ENCODE assay signal across 2 cellular contexts in the genomic region with DNA sequence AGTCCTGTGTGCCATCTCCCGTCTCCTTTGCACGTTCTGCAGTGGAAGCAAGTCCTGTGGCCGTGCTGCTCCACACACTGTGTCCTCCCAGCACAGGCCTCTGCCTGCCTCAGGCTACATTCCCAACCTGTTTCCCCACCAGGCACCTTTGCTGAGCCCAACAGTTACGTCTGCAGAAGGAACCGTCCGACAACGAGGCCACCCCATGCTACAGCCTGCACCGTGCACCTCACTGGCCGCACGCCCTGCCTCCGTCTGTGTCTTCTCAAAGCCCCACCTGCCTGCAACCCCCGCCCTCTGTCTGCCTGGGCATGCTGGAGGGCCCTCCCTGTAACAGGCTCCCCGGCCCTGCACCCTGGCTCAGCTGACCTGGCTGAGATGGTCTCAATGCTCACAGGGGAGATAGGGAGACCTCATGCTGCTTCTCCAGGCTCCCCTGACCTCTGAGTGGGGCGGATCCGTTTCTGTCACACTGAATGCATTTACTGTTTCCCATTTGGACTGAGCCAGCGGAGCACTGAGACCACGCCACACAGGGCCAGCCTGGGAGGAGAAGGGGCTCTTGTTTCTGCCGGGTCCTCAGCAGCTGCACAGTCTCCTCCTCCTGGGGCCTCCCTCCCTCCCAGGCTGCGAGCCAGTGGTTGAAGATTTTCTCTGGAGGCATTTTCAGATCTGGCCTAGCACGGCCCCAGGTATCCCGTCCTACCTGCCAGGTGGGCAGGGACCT.
TF ChIP-seq lines count a peak whose summit lies in the region.

No MANE protein-coding gene starts in this region.

TF ChIP-seq in SK-N-SH, 30 proteins besides CTCF, POLR2A, EP300 and RAD21 (continued from another document):
- TF ChIP-seq, protein P1, sequence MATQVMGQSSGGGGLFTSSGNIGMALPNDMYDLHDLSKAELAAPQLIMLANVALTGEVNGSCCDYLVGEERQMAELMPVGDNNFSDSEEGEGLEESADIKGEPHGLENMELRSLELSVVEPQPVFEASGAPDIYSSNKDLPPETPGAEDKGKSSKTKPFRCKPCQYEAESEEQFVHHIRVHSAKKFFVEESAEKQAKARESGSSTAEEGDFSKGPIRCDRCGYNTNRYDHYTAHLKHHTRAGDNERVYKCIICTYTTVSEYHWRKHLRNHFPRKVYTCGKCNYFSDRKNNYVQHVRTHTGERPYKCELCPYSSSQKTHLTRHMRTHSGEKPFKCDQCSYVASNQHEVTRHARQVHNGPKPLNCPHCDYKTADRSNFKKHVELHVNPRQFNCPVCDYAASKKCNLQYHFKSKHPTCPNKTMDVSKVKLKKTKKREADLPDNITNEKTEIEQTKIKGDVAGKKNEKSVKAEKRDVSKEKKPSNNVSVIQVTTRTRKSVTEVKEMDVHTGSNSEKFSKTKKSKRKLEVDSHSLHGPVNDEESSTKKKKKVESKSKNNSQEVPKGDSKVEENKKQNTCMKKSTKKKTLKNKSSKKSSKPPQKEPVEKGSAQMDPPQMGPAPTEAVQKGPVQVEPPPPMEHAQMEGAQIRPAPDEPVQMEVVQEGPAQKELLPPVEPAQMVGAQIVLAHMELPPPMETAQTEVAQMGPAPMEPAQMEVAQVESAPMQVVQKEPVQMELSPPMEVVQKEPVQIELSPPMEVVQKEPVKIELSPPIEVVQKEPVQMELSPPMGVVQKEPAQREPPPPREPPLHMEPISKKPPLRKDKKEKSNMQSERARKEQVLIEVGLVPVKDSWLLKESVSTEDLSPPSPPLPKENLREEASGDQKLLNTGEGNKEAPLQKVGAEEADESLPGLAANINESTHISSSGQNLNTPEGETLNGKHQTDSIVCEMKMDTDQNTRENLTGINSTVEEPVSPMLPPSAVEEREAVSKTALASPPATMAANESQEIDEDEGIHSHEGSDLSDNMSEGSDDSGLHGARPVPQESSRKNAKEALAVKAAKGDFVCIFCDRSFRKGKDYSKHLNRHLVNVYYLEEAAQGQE (IDR thresholded peaks at IDR 0.05; ENCODE audit: low read depth, low read length), result no peak
- TF ChIP-seq, protein P2, sequence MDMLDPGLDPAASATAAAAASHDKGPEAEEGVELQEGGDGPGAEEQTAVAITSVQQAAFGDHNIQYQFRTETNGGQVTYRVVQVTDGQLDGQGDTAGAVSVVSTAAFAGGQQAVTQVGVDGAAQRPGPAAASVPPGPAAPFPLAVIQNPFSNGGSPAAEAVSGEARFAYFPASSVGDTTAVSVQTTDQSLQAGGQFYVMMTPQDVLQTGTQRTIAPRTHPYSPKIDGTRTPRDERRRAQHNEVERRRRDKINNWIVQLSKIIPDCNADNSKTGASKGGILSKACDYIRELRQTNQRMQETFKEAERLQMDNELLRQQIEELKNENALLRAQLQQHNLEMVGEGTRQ (IDR thresholded peaks at IDR 0.05; ENCODE audit: borderline replicate concordance, low read depth, low read length), result no peak
- TF ChIP-seq EZH2phosphoT487 (IDR thresholded peaks at IDR 0.05; ENCODE audit: borderline replicate concordance, low read depth), result no peak
- TF ChIP-seq RCOR1 (IDR thresholded peaks at IDR 0.05; ENCODE audit: low read length), result no peak
- no peak for TF ChIP-seq MXI1 (IDR thresholded peaks at IDR 0.05; ENCODE audit: low read depth, low read length)
- TF ChIP-seq TAF1 (IDR thresholded peaks at IDR 0.05; ENCODE audit: borderline replicate concordance, low read depth, low read length), result no peak
- no peak for TF ChIP-seq NRF1 (IDR thresholded peaks at IDR 0.05; ENCODE audit: low read depth, low read length)
- no peak for TF ChIP-seq GATA2 (CRISPR knock-in tag; IDR thresholded peaks at IDR 0.05)
- TF ChIP-seq, protein P3, sequence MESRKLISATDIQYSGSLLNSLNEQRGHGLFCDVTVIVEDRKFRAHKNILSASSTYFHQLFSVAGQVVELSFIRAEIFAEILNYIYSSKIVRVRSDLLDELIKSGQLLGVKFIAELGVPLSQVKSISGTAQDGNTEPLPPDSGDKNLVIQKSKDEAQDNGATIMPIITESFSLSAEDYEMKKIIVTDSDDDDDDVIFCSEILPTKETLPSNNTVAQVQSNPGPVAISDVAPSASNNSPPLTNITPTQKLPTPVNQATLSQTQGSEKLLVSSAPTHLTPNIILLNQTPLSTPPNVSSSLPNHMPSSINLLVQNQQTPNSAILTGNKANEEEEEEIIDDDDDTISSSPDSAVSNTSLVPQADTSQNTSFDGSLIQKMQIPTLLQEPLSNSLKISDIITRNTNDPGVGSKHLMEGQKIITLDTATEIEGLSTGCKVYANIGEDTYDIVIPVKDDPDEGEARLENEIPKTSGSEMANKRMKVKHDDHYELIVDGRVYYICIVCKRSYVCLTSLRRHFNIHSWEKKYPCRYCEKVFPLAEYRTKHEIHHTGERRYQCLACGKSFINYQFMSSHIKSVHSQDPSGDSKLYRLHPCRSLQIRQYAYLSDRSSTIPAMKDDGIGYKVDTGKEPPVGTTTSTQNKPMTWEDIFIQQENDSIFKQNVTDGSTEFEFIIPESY (IDR thresholded peaks at IDR 0.05; ENCODE audit: borderline replicate concordance, low read depth), result no peak
- TF ChIP-seq JUND (IDR thresholded peaks at IDR 0.05), result no peak

TF ChIP-seq in SK-N-SH treated with all-trans-retinoic acid at 6 μM for 48 hours, 23 proteins besides CTCF, POLR2A, EP300 and RAD21 (continued from another document):
- no peak for TF ChIP-seq RARB (CRISPR knock-in tag; IDR thresholded peaks at IDR 0.05)
- TF ChIP-seq CSRNP3 (CRISPR knock-in tag; IDR thresholded peaks at IDR 0.05), result no peak
- no peak for TF ChIP-seq BACH2 (CRISPR knock-in tag; IDR thresholded peaks at IDR 0.05; ENCODE audit: borderline replicate concordance)
- TF ChIP-seq, protein P4, sequence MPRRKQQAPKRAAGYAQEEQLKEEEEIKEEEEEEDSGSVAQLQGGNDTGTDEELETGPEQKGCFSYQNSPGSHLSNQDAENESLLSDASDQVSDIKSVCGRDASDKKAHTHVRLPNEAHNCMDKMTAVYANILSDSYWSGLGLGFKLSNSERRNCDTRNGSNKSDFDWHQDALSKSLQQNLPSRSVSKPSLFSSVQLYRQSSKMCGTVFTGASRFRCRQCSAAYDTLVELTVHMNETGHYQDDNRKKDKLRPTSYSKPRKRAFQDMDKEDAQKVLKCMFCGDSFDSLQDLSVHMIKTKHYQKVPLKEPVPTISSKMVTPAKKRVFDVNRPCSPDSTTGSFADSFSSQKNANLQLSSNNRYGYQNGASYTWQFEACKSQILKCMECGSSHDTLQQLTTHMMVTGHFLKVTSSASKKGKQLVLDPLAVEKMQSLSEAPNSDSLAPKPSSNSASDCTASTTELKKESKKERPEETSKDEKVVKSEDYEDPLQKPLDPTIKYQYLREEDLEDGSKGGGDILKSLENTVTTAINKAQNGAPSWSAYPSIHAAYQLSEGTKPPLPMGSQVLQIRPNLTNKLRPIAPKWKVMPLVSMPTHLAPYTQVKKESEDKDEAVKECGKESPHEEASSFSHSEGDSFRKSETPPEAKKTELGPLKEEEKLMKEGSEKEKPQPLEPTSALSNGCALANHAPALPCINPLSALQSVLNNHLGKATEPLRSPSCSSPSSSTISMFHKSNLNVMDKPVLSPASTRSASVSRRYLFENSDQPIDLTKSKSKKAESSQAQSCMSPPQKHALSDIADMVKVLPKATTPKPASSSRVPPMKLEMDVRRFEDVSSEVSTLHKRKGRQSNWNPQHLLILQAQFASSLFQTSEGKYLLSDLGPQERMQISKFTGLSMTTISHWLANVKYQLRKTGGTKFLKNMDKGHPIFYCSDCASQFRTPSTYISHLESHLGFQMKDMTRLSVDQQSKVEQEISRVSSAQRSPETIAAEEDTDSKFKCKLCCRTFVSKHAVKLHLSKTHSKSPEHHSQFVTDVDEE (CRISPR knock-in tag; IDR thresholded peaks at IDR 0.05), result no peak
TF ChIP-seq in SK-N-SH treated with all-trans-retinoic acid at 6 μM for 48 hours: peak in this region for 0.
